Comparison of ENCODE assay signal across 25 cellular contexts in the genomic region with DNA sequence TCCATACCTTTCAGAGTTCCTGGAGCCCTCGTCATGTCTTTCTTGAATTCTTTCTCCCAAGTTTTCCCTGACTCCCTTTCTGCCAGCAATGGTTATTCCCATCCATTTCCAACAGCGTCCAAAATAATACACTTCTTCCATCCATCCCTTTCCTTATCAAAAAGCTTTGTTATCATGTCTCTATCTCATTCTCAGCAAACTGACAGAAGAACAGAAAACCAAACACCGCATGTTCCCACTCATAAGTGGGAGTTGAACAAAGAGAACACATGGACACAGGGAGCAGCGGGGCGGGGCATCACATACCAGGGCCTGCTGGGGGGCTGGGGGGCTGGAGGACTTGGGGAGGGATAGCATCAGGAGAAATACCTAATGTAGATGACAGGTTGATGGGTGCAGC.
"Had no signal": no experiment of that assay in that cellular context is flagged by ENCODE, and none has a peak within 500 bp of the region (broad histone marks: within the 10 kb centered on the region; RNA-seq: fewer than 3 reads in every experiment).

No MANE protein-coding gene starts in this region.

- DNase-seq: naive thymus-derived CD4-positive, alpha-beta T cell; natural killer cell; occipital lobe; ovary; posterior cingulate gyrus; psoas muscle; right cardiac atrium; right lobe of liver; sigmoid colon; small intestine; stimulated activated CD4-positive, alpha-beta T cell treated with anti-CD3 and anti-CD28 coated beads, Interleukin-15, amount 100 ng/mL, for 24 hours; stimulated activated CD4-positive, alpha-beta T cell treated with anti-CD3 and anti-CD28 coated beads, Interleukin-2, amount 100 ng/mL, for 24 hours; stimulated activated CD4-positive, alpha-beta T cell treated with anti-CD3 and anti-CD28 coated beads, Interleukin-2, amount 100 ng/mL, for 48 hours; stimulated activated CD4-positive, alpha-beta T cell treated with anti-CD3 and anti-CD28 coated beads, Interleukin-4, amount 100 ng/mL, for 24 hours; stimulated activated naive B cell treated with anti-CD40 and anti-IgM and Interleukin-4, amounts not matched to agents 10 μg/mL and 1 μg/mL and 100 μg/mL, for 72 hours; stimulated activated naive CD4-positive, alpha-beta T cell treated with Interleukin-2 at 50 U/mL for 16 hours; stomach; thyroid gland; upper lobe of left lung had no signal

- H3K27me3 Mint-ChIP-seq: stimulated activated naive CD8-positive, alpha-beta T cell treated with anti-CD3 and anti-CD28 coated beads, Interleukin-15, Interleukin-2, amounts not matched to agents 100 ng/mL and 50 ng/mL, for 24 hours had no signal

- H3K36me3 Mint-ChIP-seq: natural killer cell; stimulated activated effector memory CD8-positive, alpha-beta T cell treated with anti-CD3 and anti-CD28 coated beads, Interleukin-12 subunit alpha, Interleukin-12 subunit beta, amount 100 ng/mL, for 72 hours had no signal

- H3K9me3 Mint-ChIP-seq: stimulated activated naive CD8-positive, alpha-beta T cell treated with anti-CD3 and anti-CD28 coated beads, Interleukin-15, Interleukin-2, amounts not matched to agents 100 ng/mL and 50 ng/mL, for 24 hours had no signal

- H3K27ac Mint-ChIP-seq: naive thymus-derived CD4-positive, alpha-beta T cell; natural killer cell; stimulated activated effector memory CD8-positive, alpha-beta T cell treated with anti-CD3 and anti-CD28 coated beads, Interleukin-12 subunit alpha, Interleukin-12 subunit beta, amount 100 ng/mL, for 72 hours; stimulated activated naive B cell treated with anti-CD40 and anti-IgM and Interleukin-4, amounts not matched to agents 10 μg/mL and 1 μg/mL and 100 μg/mL, for 72 hours; stimulated activated naive CD8-positive, alpha-beta T cell treated with anti-CD3 and anti-CD28 coated beads, Interleukin-15, Interleukin-2, amounts not matched to agents 100 ng/mL and 50 ng/mL, for 24 hours had no signal

- H3K4me3 Mint-ChIP-seq: naive thymus-derived CD4-positive, alpha-beta T cell; natural killer cell; stimulated activated effector memory CD8-positive, alpha-beta T cell treated with anti-CD3 and anti-CD28 coated beads, Interleukin-12 subunit alpha, Interleukin-12 subunit beta, amount 100 ng/mL, for 72 hours; stimulated activated naive B cell treated with anti-CD40 and anti-IgM and Interleukin-4, amounts not matched to agents 10 μg/mL and 1 μg/mL and 100 μg/mL, for 72 hours; stimulated activated naive CD8-positive, alpha-beta T cell treated with anti-CD3 and anti-CD28 coated beads, Interleukin-15, Interleukin-2, amounts not matched to agents 100 ng/mL and 50 ng/mL, for 24 hours had no signal

- H3K4me1 Mint-ChIP-seq: naive thymus-derived CD4-positive, alpha-beta T cell; natural killer cell; stimulated activated effector memory CD8-positive, alpha-beta T cell treated with anti-CD3 and anti-CD28 coated beads, Interleukin-12 subunit alpha, Interleukin-12 subunit beta, amount 100 ng/mL, for 72 hours; stimulated activated naive B cell treated with anti-CD40 and anti-IgM and Interleukin-4, amounts not matched to agents 10 μg/mL and 1 μg/mL and 100 μg/mL, for 72 hours had no signal

- H3K27ac ChIP-seq: neural progenitor cell, parathyroid adenoma, psoas muscle, right lobe of liver, sigmoid colon, stomach, thoracic aorta, upper lobe of left lung, vagina had no signal
